18 cellular contexts compared by ENCODE assay signal in genomic region chr2:8622199-8622911, GRCh38.
"Had no signal": no experiment of that assay in that cellular context is flagged by ENCODE, and none has a peak within 500 bp of the region (broad histone marks: within the 10 kb centered on the region; RNA-seq: fewer than 3 reads in every experiment).

No MANE protein-coding gene starts in this region.

- H3K27ac ChIP-seq: dorsolateral prefrontal cortex, gastrocnemius medialis, heart left ventricle, neutrophil, skin epidermis, stomach, testis, upper lobe of right lung had no signal

- H3K36me3 Mint-ChIP-seq: mesothelial cell of epicardium had no signal

- H3K4me1 Mint-ChIP-seq: activated CD4-positive, alpha-beta T cell treated with anti-CD3 and anti-CD28 coated beads for 36 hours; immature natural killer cell had no signal

- H3K4me3 ChIP-seq: dorsolateral prefrontal cortex, gastrocnemius medialis, heart left ventricle, skin epidermis, stomach, testis, upper lobe of right lung had no signal

- H3K9me3 Mint-ChIP-seq: activated CD8-positive, alpha-beta T cell treated with anti-CD3 and anti-CD28 coated beads for 36 hours; activated T-cell treated with anti-CD3 and anti-CD28 coated beads, Interleukin-2, amount 50 U/mL, for 72 hours; immature natural killer cell; mesothelial cell of epicardium had no signal

- ATAC-seq: activated CD4-positive, alpha-beta T cell treated with anti-CD3 and anti-CD28 coated beads for 36 hours; activated CD8-positive, alpha-beta T cell treated with anti-CD3 and anti-CD28 coated beads for 36 hours; gastrocnemius medialis; heart left ventricle; T-helper 17 cell; upper lobe of right lung had no signal

- H3K36me3 ChIP-seq: gastrocnemius medialis, heart left ventricle, neutrophil, stomach, upper lobe of right lung had no signal

- DNase-seq: activated CD4-positive, alpha-beta T cell treated with anti-CD3 and anti-CD28 coated beads for 36 hours; activated CD8-positive, alpha-beta T cell treated with anti-CD3 and anti-CD28 coated beads for 36 hours; activated naive CD4-positive, alpha-beta T cell; activated T-cell treated with anti-CD3 and anti-CD28 coated beads, Interleukin-2, amount 50 U/mL, for 72 hours; erythroblast; gastrocnemius medialis; heart left ventricle; immature natural killer cell; stimulated activated CD4-positive, alpha-beta T cell treated with anti-CD3 and anti-CD28 coated beads, Interleukin-15, amount 100 ng/mL, for 24 hours; stimulated activated CD4-positive, alpha-beta T cell treated with anti-CD3 and anti-CD28 coated beads, Interleukin-4, amount 100 ng/mL, for 1 hour; stomach; T-helper 17 cell; testis; upper lobe of right lung had no signal

- H3K4me3 Mint-ChIP-seq: activated CD4-positive, alpha-beta T cell treated with anti-CD3 and anti-CD28 coated beads for 36 hours; activated CD8-positive, alpha-beta T cell treated with anti-CD3 and anti-CD28 coated beads for 36 hours; activated T-cell treated with anti-CD3 and anti-CD28 coated beads, Interleukin-2, amount 50 U/mL, for 72 hours; immature natural killer cell; mesothelial cell of epicardium; T-helper 17 cell had no signal

- H3K27me3 ChIP-seq: dorsolateral prefrontal cortex, gastrocnemius medialis, heart left ventricle, neutrophil, stomach, testis, upper lobe of right lung had no signal

- H3K4me1 ChIP-seq: gastrocnemius medialis, testis, upper lobe of right lung had no signal

- H3K9me3 ChIP-seq: gastrocnemius medialis, heart left ventricle, neutrophil, stomach, testis, upper lobe of right lung had no signal

- H3K27ac Mint-ChIP-seq: activated CD4-positive, alpha-beta T cell treated with anti-CD3 and anti-CD28 coated beads for 36 hours; activated CD8-positive, alpha-beta T cell treated with anti-CD3 and anti-CD28 coated beads for 36 hours; immature natural killer cell; T-helper 17 cell had no signal
